In genomic region chr3:120855665-120856437, GRCh38 we compare ENCODE assay signal across 12 cellular contexts. TPM values are rescaled to one million over a fixed set of nuclear protein-coding genes. Genes with fewer than 3 reads are reported as not detected.
A peak's percentile ranks its signal among the peaks of the same experiment; 100 is the strongest.
DNase-seq lines count a peak whose midpoint lies in the region; ATAC-seq and TF ChIP-seq lines count a peak whose summit lies in the region.
"Had no signal": no experiment of that assay in that cellular context is flagged by ENCODE, and none has a peak within 500 bp of the region (broad histone marks: within the 10 kb centered on the region; RNA-seq: fewer than 3 reads in every experiment).

No MANE protein-coding gene starts in this region.

- CTCF ChIA-PET in AG04450 (lab: Charles Lee), result interaction anchor here (0.7 to 1.1 kb wide), 2 partner anchors 61 to 295 kb away, joined by 3 to 4 read pairs; no protein-coding TSS in a partner anchor

- H3K27me3 ChIP-seq in AG04450 (ENCODE audit: control insufficient read depth, insufficient read depth, low read length), result no peaks in the 10 kb centered on the region
- H3K27me3 ChIP-seq: esophagus muscularis mucosa had no signal

- ATAC-seq in HG03432 (IDR thresholded peaks at IDR 0.05; ENCODE audit: unreplicated experiment), result no peak
- ATAC-seq: Panc1; psoas muscle; stimulated activated naive CD8-positive, alpha-beta T cell treated with anti-CD3 and anti-CD28 coated beads, Interleukin-15, amount 100 ng/mL, for 72 hours had no signal

- peak; percentile 34 for DNase-seq in AG04450 (ENCODE audit: low read depth, low spot score)
- peak; percentile 65 for DNase-seq in HT1080 (ENCODE audit: low read depth)
- peak; percentile 81 to 89 for DNase-seq in cardiac fibroblast (ENCODE audit: low read depth in 2 of 2)
- DNase-seq in medulla oblongata (ENCODE audit: extremely low spot score), result peak; percentile 58
- no peak for DNase-seq in ecto neural progenitor cell (ENCODE audit: low spot score)
- no peak for DNase-seq in SIG-M5 (lab: John Stamatoyannopoulos, UW)
- no peak for DNase-seq in effector CD4-positive, alpha-beta T cell
- DNase-seq: stimulated activated naive CD8-positive, alpha-beta T cell treated with anti-CD3 and anti-CD28 coated beads, Interleukin-15, amount 100 ng/mL, for 72 hours had no signal

- POLR2A ChIA-PET in AG04450 (lab: Yijun Ruan, JAX), result no interaction called here

- H3K9me3 ChIP-seq in AG04450 (ENCODE audit: control insufficient read depth, insufficient read depth, low read length), result no peaks in the 10 kb centered on the region
- H3K9me3 ChIP-seq: esophagus muscularis mucosa, psoas muscle had no signal

- no peak overlapping the region for H3K4me3 ChIP-seq in AG04450 (ENCODE audit: low read depth, low read length)
- H3K4me3 ChIP-seq in cardiac fibroblast (replicated peaks in 1 of 2; ENCODE audit: low read depth in 2 of 2, low read length in 2 of 2), result no peak overlapping the region
- H3K4me3 ChIP-seq: esophagus muscularis mucosa, psoas muscle had no signal

- H3K27ac ChIP-seq in AG04450 (ENCODE audit: low read depth, low read length), result no peak overlapping the region
- H3K27ac ChIP-seq: esophagus muscularis mucosa, psoas muscle had no signal

- TF ChIP-seq CTCF in AG04450 (IDR thresholded peaks at IDR 0.05; ENCODE audit: low read depth, low read length), result no peak
- TF ChIP-seq CTCF in cardiac fibroblast (IDR thresholded peaks at IDR 0.05; ENCODE audit: low read depth, low read length), result no peak

RNA-seq across cellular contexts. Expression of gene STXBP5L, which starts 52.2 kb away (rescaled TPM):
- polyA plus RNA-seq in AG04450 (2011; rRNA removed), result not detected in 2 replicates
- polyA minus RNA-seq in AG04450 (2011; rRNA and poly(A)+ RNA removed), result not detected in 2 replicates
- 0.05 TPM in 1 of 2 replicates, not detected in the other for total RNA-seq in HT1080 (2014; rRNA removed; shearing (Covaris generic))
- polyA plus RNA-seq in HT1080 (2015; cell fraction: cytosol; rRNA removed), result 0.08 TPM in 1 of 2 replicates, not detected in the other
- polyA plus RNA-seq in HT1080 (2015; cell fraction: nucleus; rRNA removed), result 0.22 and 0.24 TPM in 2 replicates
- total RNA-seq: psoas muscle had no signal

Comparison
In these comparisons a context has a peak if more than half of its experiments do, and no peak if none do; other contexts are left out.
1. DNase-seq: peak in AG04450 (single experiment), HT1080 (single experiment), cardiac fibroblast (2 of 2) and medulla oblongata (single experiment); none in ecto neural progenitor cell (single experiment), SIG-M5 (single experiment) and effector CD4-positive, alpha-beta T cell (single experiment).